10 cellular contexts compared by ENCODE assay signal in genomic region chr17:32998893-32999240, GRCh38.
DNase-seq lines count a peak whose midpoint lies in the region; ATAC-seq and TF ChIP-seq lines count a peak whose summit lies in the region.
"Had no signal": no experiment of that assay in that cellular context is flagged by ENCODE, and none has a peak within 500 bp of the region (broad histone marks: within the 10 kb centered on the region; RNA-seq: fewer than 3 reads in every experiment).

No MANE protein-coding gene starts in this region.

- no peak for ATAC-seq in HG03439 (IDR thresholded peaks at IDR 0.05; ENCODE audit: unreplicated experiment)
- no peak for ATAC-seq in GM21619 (IDR thresholded peaks at IDR 0.05; ENCODE audit: unreplicated experiment)

- H3K27ac ChIP-seq in KMS-11: no peak overlapping the region
- H3K27ac ChIP-seq: Peyer's patch had no signal

- no peak overlapping the region; the same call in 1 of the 2 replicates for H3K9ac ChIP-seq in KMS-11

- TF ChIP-seq CTCF in AG10803 (conservative IDR thresholded peaks at IDR 0.05; ENCODE audit: low read length) (no peak), KMS-11 (conservative IDR thresholded peaks at IDR 0.05; ENCODE audit: low read depth, low read length) (no peak)

- H3K4me2 ChIP-seq in KMS-11: peak overlapping the region; percentile 40

- no peaks in the 10 kb centered on the region for H3K27me3 ChIP-seq in KMS-11 (ENCODE audit: insufficient read depth, low read depth)
- H3K27me3 ChIP-seq: Peyer's patch had no signal

- peak overlapping the region; percentile 47 for H3K4me3 ChIP-seq in AG10803 (ENCODE audit: low read length)
- no peak overlapping the region for H3K4me3 ChIP-seq in KMS-11 (IDR thresholded peaks at IDR 0.05; ENCODE audit: insufficient read depth, low read depth, low read length)

- H4K20me1 ChIP-seq in KMS-11 (ENCODE audit: insufficient read depth): no peaks in the 10 kb centered on the region

- H3K79me2 ChIP-seq in KMS-11 (ENCODE audit: insufficient read depth, low read depth): no peaks in the 10 kb centered on the region

- H3K36me3 ChIP-seq in KMS-11 (ENCODE audit: insufficient read depth): no peaks in the 10 kb centered on the region
- H3K36me3 ChIP-seq: Peyer's patch had no signal

- H2AFZ ChIP-seq in KMS-11 (ENCODE audit: low read depth): peak overlapping the region; percentile 63

- peaks cover 22% of the 10 kb centered on the region for H3K4me1 ChIP-seq in KMS-11 (ENCODE audit: low read depth, poor library complexity, severe bottlenecking)
- H3K4me1 ChIP-seq: Peyer's patch had no signal

- DNase-seq in AG10803 (ENCODE audit: low read depth) (peak; percentile 73), dedifferentiated amniotic fluid mesenchymal stem cell (ENCODE audit: extremely low spot score) (peak; percentile 18), kidney glomerular epithelial cell (lab: John Stamatoyannopoulos, UW) (peak; percentile 26), 8988T (no peak), SIG-M5 treated with dmso at 0.1 percent for 504 hours (lab: John Stamatoyannopoulos, UW; ENCODE audit: unreplicated experiment) (no peak)
- DNase-seq: GF-D8 had no signal

Comparison
In these comparisons a context has a peak if more than half of its experiments do, and no peak if none do; other contexts are left out.
1. DNase-seq: peak in AG10803 (single experiment), dedifferentiated amniotic fluid mesenchymal stem cell (single experiment) and kidney glomerular epithelial cell (single experiment); none in 8988T (single experiment) and SIG-M5 treated with dmso at 0.1 percent for 504 hours (single experiment).